8 cellular contexts compared by ENCODE assay signal in genomic region chr2:12493031-12493513, GRCh38.
DNase-seq lines count a peak whose midpoint lies in the region; ATAC-seq, FAIRE-seq and TF ChIP-seq lines count a peak whose summit lies in the region.

No MANE protein-coding gene starts in this region.

- peaks cover 21% of the 10 kb centered on the region for H3K36me3 Mint-ChIP-seq in T-helper 2 cell treated with Interferon-gamma antibody and Interleukin-4, amounts not matched to agents 5 μg/mL and 100 μg/mL, for 36 hours (ENCODE audit: low read depth)
- H3K36me3 Mint-ChIP-seq in endodermal cell (ENCODE audit: low read depth) (no peaks in the 10 kb centered on the region), progenitor cell of endocrine pancreas (ENCODE audit: insufficient read depth) (no peaks in the 10 kb centered on the region)

- TF ChIP-seq EP300 in suprapubic skin (IDR thresholded peaks at IDR 0.05), result no peak

- WGBS in endodermal cell (ENCODE audit: insufficient coverage in 1 of 2, insufficient read length in 1 of 2), 2 experiments, result 71 to 73% methylated on average over 5 to 9 of the region's 9 CpGs
- 58% methylated on average over 9 of the region's 9 CpGs for WGBS in suprapubic skin

- no peak overlapping the region for H3K27ac ChIP-seq in endodermal cell (ENCODE audit: low read depth, low read length)
- peak overlapping the region; percentile 7 for H3K27ac ChIP-seq in parathyroid adenoma
- no peak overlapping the region for H3K27ac ChIP-seq in suprapubic skin

- no peaks in the 10 kb centered on the region for H3K36me3 ChIP-seq in endodermal cell (ENCODE audit: control insufficient read depth, insufficient read depth, low read length)
- no peaks in the 10 kb centered on the region for H3K36me3 ChIP-seq in parathyroid adenoma (ENCODE audit: control insufficient read depth, insufficient read depth, low read length)
- H3K36me3 ChIP-seq in suprapubic skin, result no peaks in the 10 kb centered on the region

- TF ChIP-seq CTCF in endodermal cell (conservative IDR thresholded peaks at IDR 0.05) (no peak), parathyroid adenoma (IDR thresholded peaks at IDR 0.05) (no peak), progenitor cell of endocrine pancreas (IDR thresholded peaks at IDR 0.05; ENCODE audit: unreplicated experiment) (no peak), suprapubic skin (IDR thresholded peaks at IDR 0.05) (no peak)

- DNase-seq in H54 (ENCODE audit: insufficient read length, low spot score) (peak; percentile 66), endodermal cell (peak; percentile 75), progenitor cell of endocrine pancreas (ENCODE audit: low spot score, unreplicated experiment) (no peak), suprapubic skin (ENCODE audit: low spot score in 2 of 2) (no peak)
- DNase-seq in T-helper 2 cell treated with Interferon-gamma antibody and Interleukin-4, amounts not matched to agents 5 μg/mL and 100 μg/mL, for 36 hours (ENCODE audit: low spot score), result no peak

- ATAC-seq in HG03139 (IDR thresholded peaks at IDR 0.05; ENCODE audit: unreplicated experiment) (no peak), GM18868 (IDR thresholded peaks at IDR 0.05; ENCODE audit: unreplicated experiment) (no peak)

- H3K9ac ChIP-seq in endodermal cell (ENCODE audit: extremely low read depth, low read length, poor library complexity, severe bottlenecking) (no peak overlapping the region), parathyroid adenoma (no peak overlapping the region)

- TF ChIP-seq POLR2A in H54 (IDR thresholded peaks at IDR 0.05; ENCODE audit: low read depth, low read length), result 0 out of 2 replicates have a peak, but pooled peaks have one; percentile 18
- no peak for TF ChIP-seq POLR2A in suprapubic skin (IDR thresholded peaks at IDR 0.05)

- no peaks in the 10 kb centered on the region for H3K79me2 ChIP-seq in parathyroid adenoma

- H3K4me2 ChIP-seq in parathyroid adenoma (ENCODE audit: low read length), result no peak overlapping the region

- H3K4me3 ChIP-seq in endodermal cell (ENCODE audit: low read length), result no peak overlapping the region
- H3K4me3 ChIP-seq in parathyroid adenoma (ENCODE audit: low read depth, low read length), result no peak overlapping the region
- H3K4me3 ChIP-seq in suprapubic skin, result no peak overlapping the region

- H3K27me3 ChIP-seq in endodermal cell (ENCODE audit: control insufficient read depth, insufficient read depth, low read length, poor library complexity, severe bottlenecking), result no peaks in the 10 kb centered on the region
- no peaks in the 10 kb centered on the region for H3K27me3 ChIP-seq in parathyroid adenoma (ENCODE audit: control insufficient read depth, insufficient read depth, low read length)
- no peaks in the 10 kb centered on the region for H3K27me3 ChIP-seq in suprapubic skin

- peaks cover 4% of the 10 kb centered on the region for H3K4me1 ChIP-seq in endodermal cell (ENCODE audit: control insufficient read depth, insufficient read depth, low read length)
- H3K4me1 ChIP-seq in parathyroid adenoma, result peaks cover 8% of the 10 kb centered on the region
- no peaks in the 10 kb centered on the region for H3K4me1 ChIP-seq in suprapubic skin

- H3K9me3 ChIP-seq in endodermal cell (ENCODE audit: control insufficient read depth, low read length), result no peaks in the 10 kb centered on the region
- H3K9me3 ChIP-seq in parathyroid adenoma (ENCODE audit: control insufficient read depth, low read length), result no peaks in the 10 kb centered on the region
- H3K9me3 ChIP-seq in suprapubic skin, result no peaks in the 10 kb centered on the region

- H3K4me3 Mint-ChIP-seq in T-helper 2 cell treated with Interferon-gamma antibody and Interleukin-4, amounts not matched to agents 5 μg/mL and 100 μg/mL, for 36 hours, result no peak overlapping the region
- no peak overlapping the region for H3K4me3 Mint-ChIP-seq in endodermal cell
- H3K4me3 Mint-ChIP-seq in progenitor cell of endocrine pancreas (ENCODE audit: low read depth), result no peak overlapping the region

- H3K9me3 Mint-ChIP-seq in T-helper 2 cell treated with Interferon-gamma antibody and Interleukin-4, amounts not matched to agents 5 μg/mL and 100 μg/mL, for 36 hours, result peaks cover 15% of the 10 kb centered on the region
- H3K9me3 Mint-ChIP-seq in endodermal cell, result peaks cover 3% of the 10 kb centered on the region
- H3K9me3 Mint-ChIP-seq in progenitor cell of endocrine pancreas (ENCODE audit: low read depth), result no peaks in the 10 kb centered on the region

- H3K27me3 Mint-ChIP-seq in T-helper 2 cell treated with Interferon-gamma antibody and Interleukin-4, amounts not matched to agents 5 μg/mL and 100 μg/mL, for 36 hours (ENCODE audit: low read depth), result no peaks in the 10 kb centered on the region
- no peaks in the 10 kb centered on the region for H3K27me3 Mint-ChIP-seq in endodermal cell (ENCODE audit: insufficient read depth)
- H3K27me3 Mint-ChIP-seq in progenitor cell of endocrine pancreas, result peaks cover 7% of the 10 kb centered on the region

- H3K27ac Mint-ChIP-seq in T-helper 2 cell treated with Interferon-gamma antibody and Interleukin-4, amounts not matched to agents 5 μg/mL and 100 μg/mL, for 36 hours, result peak overlapping the region; percentile 27
- H3K27ac Mint-ChIP-seq in endodermal cell (no peak overlapping the region), progenitor cell of endocrine pancreas (no peak overlapping the region)

- H3K4me1 Mint-ChIP-seq in T-helper 2 cell treated with Interferon-gamma antibody and Interleukin-4, amounts not matched to agents 5 μg/mL and 100 μg/mL, for 36 hours (ENCODE audit: low read depth), result peaks cover 66% of the 10 kb centered on the region
- peaks cover 8% of the 10 kb centered on the region for H3K4me1 Mint-ChIP-seq in endodermal cell
- no peaks in the 10 kb centered on the region for H3K4me1 Mint-ChIP-seq in progenitor cell of endocrine pancreas (ENCODE audit: low read depth)

- peak; percentile 99 for FAIRE-seq in H54 (lab: Jason Lieb, UNC)

- peak overlapping the region; percentile 53 for H2AFZ ChIP-seq in parathyroid adenoma

Comparison
In these comparisons a context has a peak if more than half of its experiments do, and no peak if none do; other contexts are left out.
1. DNase-seq: peak in H54 (single experiment) and endodermal cell (single experiment); none in T-helper 2 cell treated with Interferon-gamma antibody and Interleukin-4, amounts not matched to agents 5 μg/mL and 100 μg/mL, for 36 hours (single experiment), progenitor cell of endocrine pancreas (single experiment) and suprapubic skin (0 of 2).